8 cellular contexts compared by ENCODE assay signal in the genomic region with DNA sequence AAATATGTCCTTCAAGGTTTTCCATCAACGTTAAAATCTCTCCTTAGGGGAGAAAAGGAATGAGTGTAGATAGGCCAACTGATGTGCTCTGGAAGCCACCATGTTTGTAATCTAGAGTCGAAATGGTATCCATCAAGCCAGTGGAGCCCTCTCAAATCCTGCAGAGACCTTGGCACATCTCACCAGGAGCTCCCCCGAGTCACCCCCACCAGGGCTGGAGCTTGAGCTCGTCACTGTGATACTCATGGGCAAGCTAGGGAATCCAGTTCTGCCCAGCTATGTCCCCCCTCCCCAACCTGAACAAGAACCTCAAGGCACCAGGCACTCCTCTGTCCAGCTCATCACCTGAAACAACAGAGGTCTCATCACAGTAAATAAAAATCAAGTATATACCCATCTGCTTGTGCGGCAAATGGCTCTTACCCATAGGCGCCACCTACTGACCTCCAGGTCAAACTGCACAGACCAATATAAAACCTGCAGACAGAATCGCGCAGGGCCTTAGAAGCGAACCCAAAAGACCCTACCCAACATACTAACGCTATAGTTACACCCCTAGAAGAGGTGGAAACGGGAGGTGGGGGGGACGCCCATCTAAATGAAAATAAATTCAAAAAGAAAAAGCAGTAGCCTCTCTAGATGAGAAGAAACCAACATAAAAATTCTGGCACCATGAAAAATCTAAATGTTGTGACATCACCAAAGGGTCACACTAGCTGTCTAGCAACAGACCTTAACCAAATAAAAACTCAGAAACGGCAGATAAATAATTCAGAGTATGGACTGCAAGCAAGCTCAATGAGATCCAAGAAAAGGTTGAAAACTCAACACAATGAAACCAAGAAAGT.
DNase-seq lines count a peak whose midpoint lies in the region; ATAC-seq and TF ChIP-seq lines count a peak whose summit lies in the region.

No MANE protein-coding gene starts in this region.

- H4K20me1 ChIP-seq in KMS-11 (ENCODE audit: insufficient read depth), result no peaks in the 10 kb centered on the region

- no peak overlapping the region for H3K27ac ChIP-seq in KMS-11
- H3K27ac ChIP-seq in left lung, result no peak overlapping the region

- H3K4me2 ChIP-seq in KMS-11, result no peak overlapping the region

- no peaks in the 10 kb centered on the region for H3K79me2 ChIP-seq in KMS-11 (ENCODE audit: insufficient read depth, low read depth)

- H3K4me1 ChIP-seq in KMS-11 (ENCODE audit: low read depth, poor library complexity, severe bottlenecking), result no peaks in the 10 kb centered on the region
- H3K4me1 ChIP-seq in left lung, result no peaks in the 10 kb centered on the region

- H3K27me3 ChIP-seq in KMS-11 (ENCODE audit: insufficient read depth, low read depth), result no peaks in the 10 kb centered on the region
- H3K27me3 ChIP-seq in left lung, result no peaks in the 10 kb centered on the region

- H3K4me1 Mint-ChIP-seq in activated T-cell treated with anti-CD3 and anti-CD28 coated beads, Interleukin-2, amount 50 U/mL, for 4 hours (ENCODE audit: low read depth), result peaks cover 52% of the 10 kb centered on the region

- ATAC-seq in GM19035 (IDR thresholded peaks at IDR 0.05; ENCODE audit: unreplicated experiment) (peak; percentile 59), left lung (peak; percentile 58), HG03460 (IDR thresholded peaks at IDR 0.05; ENCODE audit: unreplicated experiment) (no peak)
- ATAC-seq in activated T-cell treated with anti-CD3 and anti-CD28 coated beads, Interleukin-2, amount 50 U/mL, for 4 hours, result peak; percentile 31

- TF ChIP-seq CTCF in AG10803 (conservative IDR thresholded peaks at IDR 0.05; ENCODE audit: low read length) (peak; percentile 67), KMS-11 (conservative IDR thresholded peaks at IDR 0.05; ENCODE audit: low read depth, low read length) (peak; percentile 68), left lung (IDR thresholded peaks at IDR 0.05) (peak in 1 of 2 donors; percentile 28)

- peaks cover 17% of the 10 kb centered on the region for H3K9me3 Mint-ChIP-seq in activated T-cell treated with anti-CD3 and anti-CD28 coated beads, Interleukin-2, amount 50 U/mL, for 4 hours

- H3K36me3 ChIP-seq in KMS-11 (ENCODE audit: insufficient read depth), result no peaks in the 10 kb centered on the region
- H3K36me3 ChIP-seq in left lung, result no peaks in the 10 kb centered on the region

- no peaks in the 10 kb centered on the region for H3K27me3 Mint-ChIP-seq in activated T-cell treated with anti-CD3 and anti-CD28 coated beads, Interleukin-2, amount 50 U/mL, for 4 hours (ENCODE audit: low read depth)

- no peak overlapping the region for H3K9ac ChIP-seq in KMS-11

- no peak overlapping the region for H2AFZ ChIP-seq in KMS-11 (ENCODE audit: low read depth)

- H3K36me3 Mint-ChIP-seq in activated T-cell treated with anti-CD3 and anti-CD28 coated beads, Interleukin-2, amount 50 U/mL, for 4 hours (ENCODE audit: insufficient read depth), result peaks cover 19% of the 10 kb centered on the region

- intact Hi-C loops in left lung (cut with DNase I), result no loop called here

- H3K9me3 ChIP-seq in left lung, result peaks cover 0 to 15% of the 10 kb centered on the region in 2 donors

- no peak overlapping the region for H3K4me3 ChIP-seq in AG10803 (ENCODE audit: low read length)
- H3K4me3 ChIP-seq in KMS-11 (IDR thresholded peaks at IDR 0.05; ENCODE audit: insufficient read depth, low read depth, low read length), result no peak overlapping the region
- H3K4me3 ChIP-seq in left lung, result no peak overlapping the region

- DNase-seq in AG10803 (ENCODE audit: low read depth) (peak; percentile 44), left lung (no peak), T1000 (lab: John Stamatoyannopoulos, UW) (no peak), NCI-H510A treated with DMSO at 0.1 percent for 48 hours (lab: John Stamatoyannopoulos, UW) (no peak)
- DNase-seq in activated T-cell treated with anti-CD3 and anti-CD28 coated beads, Interleukin-2, amount 50 U/mL, for 4 hours, result no peak

- H3K4me3 Mint-ChIP-seq in activated T-cell treated with anti-CD3 and anti-CD28 coated beads, Interleukin-2, amount 50 U/mL, for 4 hours, result no peak overlapping the region
